ENCODE assay signal across 1 cellular context in genomic region chr22:20128619-20128901, GRCh38.
TF ChIP-seq lines count a peak whose summit lies in the region.

No MANE protein-coding gene starts in this region.

TF ChIP-seq in GM12891, 5 proteins besides CTCF, POLR2A, EP300 and RAD21 (continued from another document):
- TF ChIP-seq PAX5 (IDR thresholded peaks at IDR 0.05; ENCODE audit: insufficient read depth, low read length, severe bottlenecking) (no peak), POU2F2 (IDR thresholded peaks at IDR 0.05; ENCODE audit: low read depth, low read length) (no peak), POLR2AphosphoS5 (IDR thresholded peaks at IDR 0.05; ENCODE audit: low read depth, low read length) (no peak)
TF ChIP-seq in GM12891: peak in this region for 0.
